1 cellular context compared by ENCODE assay signal in the genomic region with DNA sequence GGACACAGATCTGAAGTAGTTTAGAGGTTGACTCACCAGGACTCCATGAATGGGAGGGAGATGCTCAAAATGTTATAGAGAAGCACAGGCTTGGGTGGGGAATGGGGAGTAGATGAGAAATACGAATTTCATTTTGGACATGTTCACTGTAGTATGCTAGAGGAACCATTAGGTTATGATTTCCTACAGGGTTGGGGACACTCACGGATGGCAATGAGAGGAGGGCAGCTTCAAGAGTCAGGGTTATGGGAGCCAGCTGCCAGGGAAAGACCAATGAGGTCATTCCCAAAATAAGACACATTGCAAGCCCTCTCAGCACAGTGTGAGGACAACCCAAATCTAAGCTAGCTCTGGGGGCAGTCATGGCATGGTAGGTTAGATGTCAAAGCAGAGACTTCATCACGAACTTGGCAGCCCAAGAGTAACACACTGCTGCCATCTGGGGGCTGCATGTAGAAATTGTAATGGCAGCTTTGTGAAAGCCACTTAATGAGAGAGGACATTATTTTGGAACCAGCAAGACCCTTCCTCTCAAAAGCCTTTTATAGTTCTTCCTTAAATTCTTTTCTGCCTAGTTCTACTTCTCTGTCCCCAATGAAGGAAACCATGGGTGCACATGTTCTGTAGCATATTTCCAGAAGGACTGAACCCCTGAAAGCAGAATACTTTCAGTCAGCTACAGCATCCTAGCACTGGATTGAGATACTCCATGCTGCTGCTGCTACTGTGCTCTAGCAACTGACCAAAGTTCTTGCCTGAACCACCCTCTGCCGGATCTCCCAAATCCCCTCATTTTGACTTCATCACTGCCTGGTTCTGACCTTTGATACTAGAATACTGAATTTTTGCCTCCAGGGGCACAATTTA.
TF ChIP-seq lines count a peak whose summit lies in the region.

No MANE protein-coding gene starts in this region.

TF ChIP-seq in SK-N-SH treated with all-trans-retinoic acid at 6 μM for 48 hours, 23 proteins besides CTCF, POLR2A, EP300 and RAD21 (continued from another document):
- TF ChIP-seq, protein P1, sequence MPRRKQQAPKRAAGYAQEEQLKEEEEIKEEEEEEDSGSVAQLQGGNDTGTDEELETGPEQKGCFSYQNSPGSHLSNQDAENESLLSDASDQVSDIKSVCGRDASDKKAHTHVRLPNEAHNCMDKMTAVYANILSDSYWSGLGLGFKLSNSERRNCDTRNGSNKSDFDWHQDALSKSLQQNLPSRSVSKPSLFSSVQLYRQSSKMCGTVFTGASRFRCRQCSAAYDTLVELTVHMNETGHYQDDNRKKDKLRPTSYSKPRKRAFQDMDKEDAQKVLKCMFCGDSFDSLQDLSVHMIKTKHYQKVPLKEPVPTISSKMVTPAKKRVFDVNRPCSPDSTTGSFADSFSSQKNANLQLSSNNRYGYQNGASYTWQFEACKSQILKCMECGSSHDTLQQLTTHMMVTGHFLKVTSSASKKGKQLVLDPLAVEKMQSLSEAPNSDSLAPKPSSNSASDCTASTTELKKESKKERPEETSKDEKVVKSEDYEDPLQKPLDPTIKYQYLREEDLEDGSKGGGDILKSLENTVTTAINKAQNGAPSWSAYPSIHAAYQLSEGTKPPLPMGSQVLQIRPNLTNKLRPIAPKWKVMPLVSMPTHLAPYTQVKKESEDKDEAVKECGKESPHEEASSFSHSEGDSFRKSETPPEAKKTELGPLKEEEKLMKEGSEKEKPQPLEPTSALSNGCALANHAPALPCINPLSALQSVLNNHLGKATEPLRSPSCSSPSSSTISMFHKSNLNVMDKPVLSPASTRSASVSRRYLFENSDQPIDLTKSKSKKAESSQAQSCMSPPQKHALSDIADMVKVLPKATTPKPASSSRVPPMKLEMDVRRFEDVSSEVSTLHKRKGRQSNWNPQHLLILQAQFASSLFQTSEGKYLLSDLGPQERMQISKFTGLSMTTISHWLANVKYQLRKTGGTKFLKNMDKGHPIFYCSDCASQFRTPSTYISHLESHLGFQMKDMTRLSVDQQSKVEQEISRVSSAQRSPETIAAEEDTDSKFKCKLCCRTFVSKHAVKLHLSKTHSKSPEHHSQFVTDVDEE (CRISPR knock-in tag; IDR thresholded peaks at IDR 0.05) = no peak
- no peak for TF ChIP-seq GLIS3 (CRISPR knock-in tag; IDR thresholded peaks at IDR 0.05)
TF ChIP-seq in SK-N-SH treated with all-trans-retinoic acid at 6 μM for 48 hours: peak in this region for 0.
